ENCODE assay signal across 1 cellular context in the genomic region with DNA sequence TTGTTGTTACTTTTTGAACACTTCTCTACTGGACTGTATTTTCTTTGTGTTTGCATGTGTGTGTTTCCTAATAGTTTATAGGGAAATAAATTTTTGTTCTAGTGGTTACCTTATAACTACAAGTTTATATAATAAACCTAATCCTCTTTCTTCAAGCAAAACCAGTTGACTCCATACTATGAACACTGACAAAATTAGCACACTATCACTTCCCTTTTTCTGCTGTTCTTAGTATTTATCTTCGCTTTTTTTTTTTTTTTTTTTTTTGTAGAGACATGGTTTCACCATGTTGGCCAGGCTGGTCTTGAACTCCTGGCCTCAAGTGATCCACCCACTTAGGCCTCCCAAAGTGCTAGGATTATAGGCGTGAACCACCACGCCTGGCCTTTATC.
TF ChIP-seq lines count a peak whose summit lies in the region.

No MANE protein-coding gene starts in this region.

TF ChIP-seq in IMR-90, 13 proteins besides CTCF, POLR2A, EP300 and RAD21 (continued from another document):
- TF ChIP-seq, protein P1, sequence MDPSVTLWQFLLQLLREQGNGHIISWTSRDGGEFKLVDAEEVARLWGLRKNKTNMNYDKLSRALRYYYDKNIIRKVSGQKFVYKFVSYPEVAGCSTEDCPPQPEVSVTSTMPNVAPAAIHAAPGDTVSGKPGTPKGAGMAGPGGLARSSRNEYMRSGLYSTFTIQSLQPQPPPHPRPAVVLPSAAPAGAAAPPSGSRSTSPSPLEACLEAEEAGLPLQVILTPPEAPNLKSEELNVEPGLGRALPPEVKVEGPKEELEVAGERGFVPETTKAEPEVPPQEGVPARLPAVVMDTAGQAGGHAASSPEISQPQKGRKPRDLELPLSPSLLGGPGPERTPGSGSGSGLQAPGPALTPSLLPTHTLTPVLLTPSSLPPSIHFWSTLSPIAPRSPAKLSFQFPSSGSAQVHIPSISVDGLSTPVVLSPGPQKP (IDR thresholded peaks at IDR 0.05; ENCODE audit: borderline replicate concordance, low read depth, low read length), result no peak
- TF ChIP-seq MAZ (IDR thresholded peaks at IDR 0.05; ENCODE audit: borderline replicate concordance, low read depth, low read length) (no peak), FOS (IDR thresholded peaks at IDR 0.05; ENCODE audit: low read depth, low read length) (no peak), MAFK (IDR thresholded peaks at IDR 0.05; ENCODE audit: low read depth, low read length) (no peak), RCOR1 (IDR thresholded peaks at IDR 0.05; ENCODE audit: insufficient replicate concordance, low read length) (no peak), RFX5 (IDR thresholded peaks at IDR 0.05; ENCODE audit: low read depth, low read length) (no peak), CEBPB (IDR thresholded peaks at IDR 0.05; ENCODE audit: low read depth, low read length) (no peak)
TF ChIP-seq in IMR-90: peak in this region for 0.
